Comparison of ENCODE assay signal across 22 cellular contexts in genomic region chr3:187520027-187520945, GRCh38.
DNase-seq lines count a peak whose midpoint lies in the region; ATAC-seq, FAIRE-seq and TF ChIP-seq lines count a peak whose summit lies in the region.
"Had no signal": no experiment of that assay in that cellular context is flagged by ENCODE, and none has a peak within 500 bp of the region (broad histone marks: within the 10 kb centered on the region; RNA-seq: fewer than 3 reads in every experiment).

No MANE protein-coding gene starts in this region.

- H3K4me1 ChIP-seq in right atrium auricular region (no peaks in the 10 kb centered on the region), K562 (replicated peaks in 1 of 2; ENCODE audit: control insufficient read depth in 2 of 2, insufficient read depth in 2 of 2, low read length in 2 of 2) (peaks cover 7 to 15% of the 10 kb centered on the region in 2 experiments), mesodermal cell (ENCODE audit: control insufficient read depth, insufficient read depth, low read length, poor library complexity, severe bottlenecking) (peaks cover 20% of the 10 kb centered on the region), aorta (ENCODE audit: control insufficient read depth in 1 of 2, insufficient read depth in 2 of 2, low read length in 2 of 2) (no peaks in the 10 kb centered on the region)
- H3K4me1 ChIP-seq: left lung had no signal

- H3K9me3 Mint-ChIP-seq in Calu3 (ENCODE audit: low read depth, unreplicated experiment): no peaks in the 10 kb centered on the region
- H3K9me3 Mint-ChIP-seq: activated CD4-positive, alpha-beta memory T cell treated with anti-CD3 and anti-CD28 coated beads, Interleukin-2, amount 10 ng/mL, durations not matched to agents 7 days and 5 days; IgD-negative memory B cell; naive B cell; stimulated activated naive CD8-positive, alpha-beta T cell treated with anti-CD3 and anti-CD28 coated beads, Interleukin-15, Interleukin-2, amounts not matched to agents 100 ng/mL and 50 ng/mL, for 24 hours had no signal

- H3K4me3 Mint-ChIP-seq in Calu3 (ENCODE audit: low read depth, unreplicated experiment): no peak overlapping the region
- H3K4me3 Mint-ChIP-seq: activated CD4-positive, alpha-beta memory T cell treated with anti-CD3 and anti-CD28 coated beads, Interleukin-2, amount 10 ng/mL, durations not matched to agents 7 days and 5 days; CD4-positive, alpha-beta memory T cell; stimulated activated naive CD8-positive, alpha-beta T cell treated with anti-CD3 and anti-CD28 coated beads, Interleukin-15, Interleukin-2, amounts not matched to agents 100 ng/mL and 50 ng/mL, for 24 hours had no signal

- in situ Hi-C loops in K562 (cut with MboI): no loop called here

- H3K9me3 ChIP-seq in right atrium auricular region: no peaks in the 10 kb centered on the region
- no peaks in the 10 kb centered on the region for H3K9me3 ChIP-seq in K562 (replicated peaks; ENCODE audit: control insufficient read depth, insufficient read depth, low read depth, low read length)
- H3K9me3 ChIP-seq in mesodermal cell (ENCODE audit: control insufficient read depth, low read length): no peaks in the 10 kb centered on the region
- H3K9me3 ChIP-seq in aorta (ENCODE audit: control insufficient read depth, low read length): no peaks in the 10 kb centered on the region
- H3K9me3 ChIP-seq: left lung had no signal

- H3K27ac ChIP-seq in right atrium auricular region (peak overlapping the region in 1 of 2 donors; percentile 8), K562 (ENCODE audit: extremely low read depth, low read depth, low read length) (no peak overlapping the region), mesodermal cell (ENCODE audit: low read depth, low read length, severe bottlenecking) (peak overlapping the region; percentile 75), aorta (ENCODE audit: low read depth in 1 of 2, low read length in 2 of 2) (no peak overlapping the region)
- H3K27ac ChIP-seq: left lung had no signal

- peak overlapping the region; percentile 36 for H2AFZ ChIP-seq in K562 (ENCODE audit: low read depth, low read length)

- H3K36me3 Mint-ChIP-seq in Calu3 (ENCODE audit: insufficient read depth, unreplicated experiment): no peaks in the 10 kb centered on the region
- H3K36me3 Mint-ChIP-seq: CD4-positive, alpha-beta memory T cell; IgD-negative memory B cell; naive B cell had no signal

- peak; percentile 41 for ATAC-seq in Right ventricle myocardium superior (ENCODE audit: poor library complexity)
- ATAC-seq in K562: no peak
- peak; percentile 67 for ATAC-seq in aorta (ENCODE audit: low FRiP score)
- no peak for ATAC-seq in GM18909 (IDR thresholded peaks at IDR 0.05; ENCODE audit: poor library complexity, unreplicated experiment)
- ATAC-seq: HCT116, left lung had no signal

- no peaks in the 10 kb centered on the region for H3K27me3 Mint-ChIP-seq in Calu3 (ENCODE audit: unreplicated experiment)

- no peaks in the 10 kb centered on the region for H3K36me3 ChIP-seq in right atrium auricular region
- H3K36me3 ChIP-seq in K562 (ENCODE audit: control insufficient read depth, insufficient read depth, low read length): no peaks in the 10 kb centered on the region
- no peaks in the 10 kb centered on the region for H3K36me3 ChIP-seq in mesodermal cell (ENCODE audit: control insufficient read depth, insufficient read depth, low read length)
- H3K36me3 ChIP-seq in aorta (ENCODE audit: control insufficient read depth in 1 of 2, insufficient read depth in 2 of 2, low read length in 1 of 2): no peaks in the 10 kb centered on the region
- H3K36me3 ChIP-seq: left lung had no signal

- no TSS peak for BruUV-seq in K562 (replicated peaks; lab: Mats Ljungman, UMichigan)
- no TSS peak for BruUV-seq in Calu3 (replicated peaks; lab: Mats Ljungman, UMichigan)

- H3K9ac ChIP-seq in K562 (ENCODE audit: insufficient read depth in 1 of 2, low read depth in 2 of 2, low read length in 2 of 2): no peak overlapping the region

- 74% methylated on average over 9 of the region's 9 CpGs for WGBS in K562 (ENCODE audit: insufficient coverage, low coverage, missing lambda C conversion rate)
- WGBS in mesodermal cell (ENCODE audit: insufficient coverage in 2 of 2), 2 experiments: 83 to 95% methylated on average over 3 of the region's 9 CpGs
- WGBS in aorta, 2 donors: 80 to 81% methylated on average over 9 of the region's 9 CpGs

- H3K27ac Mint-ChIP-seq in Calu3 (ENCODE audit: unreplicated experiment): no peak overlapping the region
- H3K27ac Mint-ChIP-seq: activated CD4-positive, alpha-beta memory T cell treated with anti-CD3 and anti-CD28 coated beads, Interleukin-2, amount 10 ng/mL, durations not matched to agents 7 days and 5 days; CD4-positive, alpha-beta memory T cell; IgD-negative memory B cell; stimulated activated naive CD8-positive, alpha-beta T cell treated with anti-CD3 and anti-CD28 coated beads, Interleukin-15, Interleukin-2, amounts not matched to agents 100 ng/mL and 50 ng/mL, for 24 hours had no signal

- TF ChIP-seq EP300 in K562 (IDR thresholded peaks at IDR 0.05; ENCODE audit: low read length): no peak

- DNase-seq in Right ventricle myocardium superior (peak; percentile 67), right atrium auricular region (ENCODE audit: low spot score) (no peak), K562 (ENCODE audit: extremely low read depth in 1 of 4, low spot score in 3 of 4) (no peak), aorta (peak; percentile 57 to 77), occipital lobe (lab: John Stamatoyannopoulos, UW) (no peak), Calu3 (no peak)
- DNase-seq: activated CD4-positive, alpha-beta memory T cell treated with anti-CD3 and anti-CD28 coated beads, Interleukin-2, amount 10 ng/mL, durations not matched to agents 7 days and 5 days; CD4-positive, alpha-beta memory T cell; cerebellar nuclear complex; left lung; MV-4-11; naive B cell; NCI-H2081; NCI-H69 had no signal

- intact Hi-C loops in Right ventricle myocardium superior (cut with DNase I): no loop called here
- intact Hi-C loops in K562 (cut with micrococcal nuclease): no loop called here
- intact Hi-C loops in aorta (cut with DNase I): no loop called here
- intact Hi-C loops in Calu3 (cut with micrococcal nuclease; ENCODE audit: unreplicated experiment): no loop called here

- no peaks in the 10 kb centered on the region for H3K79me2 ChIP-seq in K562 (ENCODE audit: control insufficient read depth, insufficient read depth, low read length)

- H3K4me3 ChIP-seq in right atrium auricular region: no peak overlapping the region
- no peak overlapping the region for H3K4me3 ChIP-seq in K562
- H3K4me3 ChIP-seq in mesodermal cell (ENCODE audit: extremely low read depth, insufficient read depth, low read length, poor library complexity, severe bottlenecking): no peak overlapping the region
- no peak overlapping the region for H3K4me3 ChIP-seq in aorta (ENCODE audit: low read length in 2 of 2)
- H3K4me3 ChIP-seq: left lung had no signal

- TF ChIP-seq RAD21 in K562 (CRISPR knock-in tag; conservative IDR thresholded peaks at IDR 0.05 in 1 of 2, IDR thresholded peaks at IDR 0.05 in 1 of 2): no peak

- H4K20me1 ChIP-seq in K562 (replicated peaks; ENCODE audit: control insufficient read depth, insufficient read depth, low read length): no peaks in the 10 kb centered on the region

- TF ChIP-seq CTCF in right atrium auricular region (IDR thresholded peaks at IDR 0.05) (no peak), K562 (IDR thresholded peaks at IDR 0.05 in 2 of 3, conservative IDR thresholded peaks at IDR 0.05 in 1 of 3; ENCODE audit: insufficient read depth in 2 of 3, low read depth in 1 of 3, low read length in 3 of 3) (no peak), Calu3 (IDR thresholded peaks at IDR 0.05; ENCODE audit: unreplicated experiment) (no peak)

- H3K4me2 ChIP-seq in K562 (ENCODE audit: insufficient read depth, low read length): no peak overlapping the region

- FAIRE-seq in K562 (lab: Jason Lieb, UNC): no peak
- FAIRE-seq: A204.1, GM12892, urothelium cell line had no signal

- TF ChIP-seq POLR2A in K562 (conservative IDR thresholded peaks at IDR 0.05): no peak

- H3K27me3 ChIP-seq in right atrium auricular region (no peaks in the 10 kb centered on the region), K562 (ENCODE audit: control insufficient read depth in 2 of 2, insufficient read depth in 2 of 2, low read length in 2 of 2) (no peaks in the 10 kb centered on the region), aorta (ENCODE audit: control insufficient read depth in 1 of 2, insufficient read depth in 2 of 2, low read length in 1 of 2) (no peaks in the 10 kb centered on the region)
- H3K27me3 ChIP-seq: left lung had no signal

- H3K4me1 Mint-ChIP-seq in Calu3 (ENCODE audit: low read depth, unreplicated experiment): no peaks in the 10 kb centered on the region
- H3K4me1 Mint-ChIP-seq: activated CD4-positive, alpha-beta memory T cell treated with anti-CD3 and anti-CD28 coated beads, Interleukin-2, amount 10 ng/mL, durations not matched to agents 7 days and 5 days; CD4-positive, alpha-beta memory T cell had no signal

- H3K9me1 ChIP-seq in K562 (ENCODE audit: control insufficient read depth, insufficient read depth, low read length): no peaks in the 10 kb centered on the region

- CTCF ChIA-PET in K562 (lab: Yijun Ruan, JAX; ENCODE audit: low intra/inter-chr PET ratio): no interaction called here
- CTCF ChIA-PET in Calu3 (lab: Charles Lee): interaction anchor here (1.4 kb wide), 1 partner anchor 201 kb away, joined by 3 read pairs; no protein-coding TSS in a partner anchor

- POLR2A ChIA-PET in K562 (lab: Yijun Ruan, JAX): no interaction called here

TF ChIP-seq in K562, 482 proteins besides CTCF, POLR2A, EP300 and RAD21:
- TF ChIP-seq PCBP2 (IDR thresholded peaks at IDR 0.05; ENCODE audit: low read depth, low read length, poor library complexity, severe bottlenecking) (no peak), PURB (CRISPR knock-in tag; IDR thresholded peaks at IDR 0.05; ENCODE audit: low read depth) (no peak), HMGXB4 (CRISPR knock-in tag; IDR thresholded peaks at IDR 0.05) (no peak), JUNB (CRISPR knock-in tag; conservative IDR thresholded peaks at IDR 0.05) (no peak), ZBTB7A (IDR thresholded peaks at IDR 0.05; ENCODE audit: borderline replicate concordance, control insufficient read depth, low read depth, low read length) (no peak)

Comparison
In these comparisons a context has a peak if more than half of its experiments do, and no peak if none do; other contexts are left out.
1. DNase-seq: peak in Right ventricle myocardium superior (single experiment) and aorta (2 of 2); none in right atrium auricular region (single experiment), K562 (0 of 4), occipital lobe (single experiment) and Calu3 (single experiment).
2. ATAC-seq: peak in Right ventricle myocardium superior (single experiment) and aorta (single experiment); none in K562 (single experiment) and GM18909 (single experiment).